In genomic region chr5:103422756-103423155, GRCh38 we compare ENCODE assay signal across 23 cellular contexts.
"Had no signal": no experiment of that assay in that cellular context is flagged by ENCODE, and none has a peak within 500 bp of the region (broad histone marks: within the 10 kb centered on the region; RNA-seq: fewer than 3 reads in every experiment).

No MANE protein-coding gene starts in this region.

- ATAC-seq: naive thymus-derived CD4-positive, alpha-beta T cell; natural killer cell treated with Interleukin-12 subunit alpha and Interleukin-12 subunit beta and Interleukin-15 and Interleukin-18, amount 100 ng/mL, for 72 hours; right cardiac atrium; sciatic nerve; stimulated activated effector memory CD8-positive, alpha-beta T cell treated with anti-CD3 and anti-CD28 coated beads, Interleukin-12 subunit alpha, Interleukin-12 subunit beta, amount 100 ng/mL, for 72 hours had no signal

- DNase-seq: hypothalamus; immature natural killer cell; islet precursor cell; left ventricle myocardium inferior; mesendoderm; naive thymus-derived CD4-positive, alpha-beta T cell; ovary; posterior cingulate gyrus; retina; right cardiac atrium; small intestine; spleen; stimulated activated CD4-positive, alpha-beta T cell treated with anti-CD3 and anti-CD28 coated beads, Interleukin-4, amount 100 ng/mL, for 24 hours; stimulated activated naive CD4-positive, alpha-beta T cell; uterus had no signal

- H3K4me3 ChIP-seq: left ventricle myocardium inferior, lung, ovary, prostate gland, spleen, suprapubic skin, thoracic aorta, tibial nerve, uterus had no signal

- H3K4me1 ChIP-seq: prostate gland, spleen, suprapubic skin, uterus had no signal

- H3K36me3 ChIP-seq: left ventricle myocardium inferior, ovary, prostate gland, spleen, suprapubic skin, thoracic aorta, tibial nerve, uterus had no signal

- H3K27ac ChIP-seq: left ventricle myocardium inferior, ovary, prostate gland, spleen, suprapubic skin, thoracic aorta, uterus had no signal

- H3K9me3 ChIP-seq: left ventricle myocardium inferior, ovary, prostate gland, spleen, suprapubic skin, thoracic aorta, tibial nerve, uterus had no signal

- H3K27me3 ChIP-seq: ovary, spleen, suprapubic skin, tibial nerve, uterus had no signal
